2 cellular contexts compared by ENCODE assay signal in genomic region chr6:28682956-28683685, GRCh38.
TF ChIP-seq lines count a peak whose summit lies in the region.

No MANE protein-coding gene starts in this region.

TF ChIP-seq in K562, 482 proteins besides CTCF, POLR2A, EP300 and RAD21:
- TF ChIP-seq MTA1 (IDR thresholded peaks at IDR 0.05; ENCODE audit: borderline replicate concordance) (0 out of 2 replicates have a peak, but pooled peaks have one; percentile 28), MLLT1 (IDR thresholded peaks at IDR 0.05) (peak in 1 of 2 experiments; percentile 61; a peak in 1 of 4 replicates), ADNP (tag; IDR thresholded peaks at IDR 0.05) (peak; percentile 34; the same call in 1 of the 2 replicates), ZNF395 (CRISPR knock-in tag; IDR thresholded peaks at IDR 0.05) (peak; percentile 51; the same call in 1 of the 2 replicates)

TF ChIP-seq in HepG2, 621 proteins besides CTCF, POLR2A, EP300 and RAD21:
- TF ChIP-seq NAIF1 (CRISPR knock-in tag; IDR thresholded peaks at IDR 0.05; ENCODE audit: borderline replicate concordance) = 0 out of 2 replicates have a peak, but pooled peaks have one; percentile 12
